In the genomic region with DNA sequence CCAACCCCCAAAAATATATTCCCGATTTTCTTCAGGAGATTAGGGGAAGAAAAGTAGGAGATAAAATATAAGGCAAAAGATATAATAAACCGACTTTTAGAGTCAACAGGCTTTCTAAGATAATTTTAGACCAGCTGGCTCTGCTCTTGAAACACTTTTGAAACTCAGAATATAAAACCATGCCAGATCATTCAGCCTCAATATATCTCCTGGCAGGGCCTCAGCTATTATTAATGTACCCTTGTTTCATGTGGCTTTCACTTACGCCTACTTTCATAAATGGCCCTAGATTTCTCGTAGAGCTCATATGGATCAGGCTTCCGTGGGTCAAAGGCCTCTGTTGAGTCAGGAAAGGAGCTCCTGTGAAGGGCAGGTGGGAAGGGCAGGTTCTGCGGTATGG, we compare ENCODE assay signal across 23 cellular contexts.
"Had no signal": no experiment of that assay in that cellular context is flagged by ENCODE, and none has a peak within 500 bp of the region (broad histone marks: within the 10 kb centered on the region; RNA-seq: fewer than 3 reads in every experiment).

No MANE protein-coding gene starts in this region.

- H3K36me3 ChIP-seq: MG63, SJSA1 had no signal

- H3K27ac ChIP-seq: RWPE1, SJSA1, SK-N-MC had no signal

- H3K4me3 ChIP-seq: MG63, SJSA1, SK-N-MC had no signal

- H3K9me3 ChIP-seq: MG63, SJSA1 had no signal

- H3K27me3 ChIP-seq: MG63, SJSA1 had no signal

- DNase-seq: Karpas-422; KG1; MG63; NCI-H1092; NCI-H1105 treated with DMSO at 0.1 percent for 48 hours; NCI-H1417 treated with DMSO at 0.1 percent for 48 hours; NCI-H146; NCI-H1694 treated with DMSO at 0.1 percent for 48 hours; NCI-H1930; NCI-H2081; NCI-H2107; NCI-H2227 treated with DMSO at 0.1 percent for 48 hours; NCI-H510A; NCI-H524 treated with DMSO at 0.1 percent for 48 hours; NCI-H69; NCI-H774; NK-92 treated with Interleukin-12 subunit alpha and Interleukin-12 subunit beta, amount 100 ng/mL, for 24 hours; PC-3; SIG-M5 had no signal

- ATAC-seq: Panc1, PC-3 had no signal

- H3K4me1 ChIP-seq: SJSA1 had no signal
